ENCODE assay signal across 30 cellular contexts in genomic region chr12:121084229-121084628, GRCh38. TPM values are rescaled to one million over a fixed set of nuclear protein-coding genes. Genes with fewer than 3 reads are reported as not detected.
"Had no signal": no experiment of that assay in that cellular context is flagged by ENCODE, and none has a peak within 500 bp of the region (broad histone marks: within the 10 kb centered on the region; RNA-seq: fewer than 3 reads in every experiment).

No MANE protein-coding gene starts in this region.

- ATAC-seq: activated CD4-positive, alpha-beta T cell treated with anti-CD3 and anti-CD28 coated beads for 36 hours; activated CD8-positive, alpha-beta T cell treated with anti-CD3 and anti-CD28 coated beads for 36 hours; activated T-cell treated with anti-CD3 and anti-CD28 coated beads, Interleukin-2, amount 50 U/mL, for 4 hours; activated T-helper 17 cell treated with anti-CD3 and anti-CD28 coated beads, Interleukin-2, amount 50 U/mL, for 72 hours; esophagus mucosa; foreskin keratinocyte; gastrocnemius medialis; T-helper 17 cell had no signal

- H3K9me3 ChIP-seq: gastrocnemius medialis, heart left ventricle had no signal

- FAIRE-seq: astrocyte had no signal

- H3K36me3 ChIP-seq: brain microvascular endothelial cell, gastrocnemius medialis, heart left ventricle, WERI-Rb-1 had no signal

- H3K27ac ChIP-seq: brain microvascular endothelial cell, coronary artery, dorsolateral prefrontal cortex, foreskin keratinocyte, gastrocnemius medialis, heart left ventricle, WERI-Rb-1 had no signal

- DNase-seq: activated B cell treated with CpG ODN at 0.5 μM for 24 hours; activated CD4-positive, alpha-beta T cell treated with anti-CD3 and anti-CD28 coated beads for 36 hours; activated CD4-positive, alpha-beta T cell treated with anti-CD3 and anti-CD28 coated beads, Interleukin-2, amount 50 U/mL, for 1 hour; activated CD4-positive, alpha-beta T cell treated with anti-CD3 and anti-CD28 coated beads, Interleukin-2, amount 50 U/mL, for 48 hours; activated CD4-positive, CD25-positive, alpha-beta regulatory T cell treated with anti-CD3 and anti-CD28 coated beads, Interleukin-2, amount 50 U/mL, for 72 hours; activated CD8-positive, alpha-beta T cell treated with anti-CD3 and anti-CD28 coated beads for 36 hours; activated effector memory CD4-positive, alpha-beta T cell treated with Interleukin-2 at 50 U/mL for 16 hours; activated gamma-delta T cell treated with Interleukin-2 at 50 U/mL for 16 hours; activated naive CD4-positive, alpha-beta T cell treated with anti-CD3 and anti-CD28 coated beads, Interleukin-2, amount 50 U/mL, for 16 hours; activated naive CD4-positive, alpha-beta T cell treated with Interleukin-2 at 50 U/mL for 16 hours; activated T-cell treated with anti-CD3 and anti-CD28 coated beads, Interleukin-2, amount 50 U/mL, for 4 hours; amniotic stem cell; anterior cingulate cortex; brain microvascular endothelial cell; dorsolateral prefrontal cortex; effector memory CD4-positive, alpha-beta T cell; endodermal cell; foreskin keratinocyte; gastrocnemius medialis; glutamatergic neuron; heart left ventricle; T-helper 1 cell; T-helper 17 cell; T1000; WERI-Rb-1 had no signal

- H3K27me3 ChIP-seq: brain microvascular endothelial cell, dorsolateral prefrontal cortex, gastrocnemius medialis, heart left ventricle had no signal

- H3K4me3 ChIP-seq: coronary artery, dorsolateral prefrontal cortex, gastrocnemius medialis, heart left ventricle had no signal

- H3K4me1 ChIP-seq: foreskin keratinocyte, gastrocnemius medialis had no signal

RNA-seq across cellular contexts. Expression of gene OASL, which starts 45.2 kb away (rescaled TPM):
- total RNA-seq: endodermal cell had no signal

RNA-seq across cellular contexts. Expression of gene P2RX7, which starts 48.4 kb away (rescaled TPM):
- total RNA-seq: epithelial cell of proximal tubule had no signal
